10 cellular contexts compared by ENCODE assay signal in genomic region chr1:225811622-225812487, GRCh38. TPM values are rescaled to one million over a fixed set of nuclear protein-coding genes. Genes with fewer than 3 reads are reported as not detected.
A peak's percentile ranks its signal among the peaks of the same experiment; 100 is the strongest.
DNase-seq lines count a peak whose midpoint lies in the region; ATAC-seq lines count a peak whose summit lies in the region.
"Had no signal": no experiment of that assay in that cellular context is flagged by ENCODE, and none has a peak within 500 bp of the region (broad histone marks: within the 10 kb centered on the region; RNA-seq: fewer than 3 reads in every experiment).

No MANE protein-coding gene starts in this region.

- no peak overlapping the region for H3K27ac ChIP-seq in iPS-20b (ENCODE audit: low read length)
- peak overlapping the region; percentile 30 for H3K27ac ChIP-seq in temporal lobe (ENCODE audit: low read depth, low read length)

- peak; percentile 23 for DNase-seq in NCI-H2107 (lab: John Stamatoyannopoulos, UW)
- DNase-seq in NCI-H2107 treated with DMSO at 0.1 percent for 48 hours (lab: John Stamatoyannopoulos, UW; ENCODE audit: unreplicated experiment): no peak
- DNase-seq in adipocyte (ENCODE audit: low read depth): peak; percentile 20
- DNase-seq in middle frontal gyrus (ENCODE audit: extremely low spot score, low spot score): no peak
- DNase-seq in stimulated activated naive CD4-positive, alpha-beta T cell (lab: John Stamatoyannopoulos, UW): no peak
- DNase-seq: activated CD8-positive, alpha-beta memory T cell treated with anti-CD3 and anti-CD28 coated beads for 24 hours; occipital lobe had no signal

- H3K27me3 ChIP-seq in adipocyte (replicated peaks; ENCODE audit: control insufficient read depth, insufficient read depth, low read length): no peaks in the 10 kb centered on the region
- peaks cover 26% of the 10 kb centered on the region for H3K27me3 ChIP-seq in iPS-20b (ENCODE audit: insufficient read depth, low read length)

- ATAC-seq in HG03342 (IDR thresholded peaks at IDR 0.05; ENCODE audit: unreplicated experiment): no peak

- H3K4me1 ChIP-seq in adipocyte (ENCODE audit: control insufficient read depth, insufficient read depth, low read length): peaks cover 58% of the 10 kb centered on the region
- H3K4me1 ChIP-seq in iPS-20b (ENCODE audit: insufficient read depth, low read length): peaks cover 29% of the 10 kb centered on the region

- peak overlapping the region; percentile 92 for H3K9ac ChIP-seq in adipocyte (ENCODE audit: low read length)
- peak overlapping the region; percentile 68; the same call in 1 of the 2 replicates for H3K9ac ChIP-seq in iPS-20b (ENCODE audit: low read depth, low read length)

- H3K9me3 ChIP-seq in adipocyte (ENCODE audit: control insufficient read depth, low read length): no peaks in the 10 kb centered on the region
- no peaks in the 10 kb centered on the region for H3K9me3 ChIP-seq in iPS-20b (ENCODE audit: insufficient read depth, low read depth, low read length)

- H3K36me3 ChIP-seq in adipocyte (ENCODE audit: control insufficient read depth, insufficient read depth, low read length, severe bottlenecking) (peaks cover 9% of the 10 kb centered on the region), iPS-20b (ENCODE audit: insufficient read depth, low read depth, low read length) (0 out of 2 replicates have a peak, but pooled peaks cover 5% of the 10 kb centered on the region)

- H3K4me3 ChIP-seq in adipocyte (ENCODE audit: low read length): peak overlapping the region; percentile 93
- H3K4me3 ChIP-seq in iPS-20b (ENCODE audit: low read length): peak overlapping the region; percentile 83

RNA-seq across cellular contexts. Expression of gene EPHX1, which starts 1.9 kb away (rescaled TPM):
- 11.1 TPM for total RNA-seq in temporal lobe

RNA-seq across cellular contexts. Expression of gene SRP9, which starts 34.2 kb away (rescaled TPM):
- 274 TPM for total RNA-seq in temporal lobe

Comparison
In these comparisons a context has a peak if more than half of its experiments do, and no peak if none do; other contexts are left out.
1. DNase-seq: peak in NCI-H2107 (single experiment) and adipocyte (single experiment); none in NCI-H2107 treated with DMSO at 0.1 percent for 48 hours (single experiment), middle frontal gyrus (single experiment) and stimulated activated naive CD4-positive, alpha-beta T cell (0 of 6).